1 cellular context compared by ENCODE assay signal in the genomic region with DNA sequence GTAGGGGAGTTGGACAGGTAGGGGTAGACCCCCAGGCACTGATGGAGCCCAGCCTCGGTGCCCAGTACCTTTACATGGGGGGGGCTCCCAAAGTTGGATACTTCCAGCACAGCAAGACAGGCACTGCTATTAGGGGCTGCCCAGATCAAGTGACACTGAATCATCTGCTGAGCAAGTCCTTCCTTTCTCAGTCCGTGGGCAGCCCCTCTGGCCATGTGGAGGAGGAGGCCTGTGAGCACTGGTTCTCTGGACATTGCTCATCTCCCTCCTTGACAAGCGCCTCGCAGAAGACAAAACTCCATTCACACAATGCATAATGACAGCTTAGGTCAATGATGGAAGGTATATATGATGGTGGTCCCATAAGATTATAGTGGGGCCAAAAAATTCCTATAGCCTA.
A peak's percentile ranks its signal among the peaks of the same experiment; 100 is the strongest.
TF ChIP-seq lines count a peak whose summit lies in the region.

No MANE protein-coding gene starts in this region.

TF ChIP-seq in HEK293, 187 proteins besides CTCF, POLR2A, EP300 and RAD21 (continued from another document):
- TF ChIP-seq, protein P1, sequence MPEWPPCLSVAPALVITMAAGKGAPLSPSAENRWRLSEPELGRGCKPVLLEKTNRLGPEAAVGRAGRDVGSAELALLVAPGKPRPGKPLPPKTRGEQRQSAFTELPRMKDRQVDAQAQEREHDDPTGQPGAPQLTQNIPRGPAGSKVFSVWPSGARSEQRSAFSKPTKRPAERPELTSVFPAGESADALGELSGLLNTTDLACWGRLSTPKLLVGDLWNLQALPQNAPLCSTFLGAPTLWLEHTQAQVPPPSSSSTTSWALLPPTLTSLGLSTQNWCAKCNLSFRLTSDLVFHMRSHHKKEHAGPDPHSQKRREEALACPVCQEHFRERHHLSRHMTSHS (tag by site-specific recombination; IDR thresholded peaks at IDR 0.05) = no peak
- TF ChIP-seq, protein P2, sequence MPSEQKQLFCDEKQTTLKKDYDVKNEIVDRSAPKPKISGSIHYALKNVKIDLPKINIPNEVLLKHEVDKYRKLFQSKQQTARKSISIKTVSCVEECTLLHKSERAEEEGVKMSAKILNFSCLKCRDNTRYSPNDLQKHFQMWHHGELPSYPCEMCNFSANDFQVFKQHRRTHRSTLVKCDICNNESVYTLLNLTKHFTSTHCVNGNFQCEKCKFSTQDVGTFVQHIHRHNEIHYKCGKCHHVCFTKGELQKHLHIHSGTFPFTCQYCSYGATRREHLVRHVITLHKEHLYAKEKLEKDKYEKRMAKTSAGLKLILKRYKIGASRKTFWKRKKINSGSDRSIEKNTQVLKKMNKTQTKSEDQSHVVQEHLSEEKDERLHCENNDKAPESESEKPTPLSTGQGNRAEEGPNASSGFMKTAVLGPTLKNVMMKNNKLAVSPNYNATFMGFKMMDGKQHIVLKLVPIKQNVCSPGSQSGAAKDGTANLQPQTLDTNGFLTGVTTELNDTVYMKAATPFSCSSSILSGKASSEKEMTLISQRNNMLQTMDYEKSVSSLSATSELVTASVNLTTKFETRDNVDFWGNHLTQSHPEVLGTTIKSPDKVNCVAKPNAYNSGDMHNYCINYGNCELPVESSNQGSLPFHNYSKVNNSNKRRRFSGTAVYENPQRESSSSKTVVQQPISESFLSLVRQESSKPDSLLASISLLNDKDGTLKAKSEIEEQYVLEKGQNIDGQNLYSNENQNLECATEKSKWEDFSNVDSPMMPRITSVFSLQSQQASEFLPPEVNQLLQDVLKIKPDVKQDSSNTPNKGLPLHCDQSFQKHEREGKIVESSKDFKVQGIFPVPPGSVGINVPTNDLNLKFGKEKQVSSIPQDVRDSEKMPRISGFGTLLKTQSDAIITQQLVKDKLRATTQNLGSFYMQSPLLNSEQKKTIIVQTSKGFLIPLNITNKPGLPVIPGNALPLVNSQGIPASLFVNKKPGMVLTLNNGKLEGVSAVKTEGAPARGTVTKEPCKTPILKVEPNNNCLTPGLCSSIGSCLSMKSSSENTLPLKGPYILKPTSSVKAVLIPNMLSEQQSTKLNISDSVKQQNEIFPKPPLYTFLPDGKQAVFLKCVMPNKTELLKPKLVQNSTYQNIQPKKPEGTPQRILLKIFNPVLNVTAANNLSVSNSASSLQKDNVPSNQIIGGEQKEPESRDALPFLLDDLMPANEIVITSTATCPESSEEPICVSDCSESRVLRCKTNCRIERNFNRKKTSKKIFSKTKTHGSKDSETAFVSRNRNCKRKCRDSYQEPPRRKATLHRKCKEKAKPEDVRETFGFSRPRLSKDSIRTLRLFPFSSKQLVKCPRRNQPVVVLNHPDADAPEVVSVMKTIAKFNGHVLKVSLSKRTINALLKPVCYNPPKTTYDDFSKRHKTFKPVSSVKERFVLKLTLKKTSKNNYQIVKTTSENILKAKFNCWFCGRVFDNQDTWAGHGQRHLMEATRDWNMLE (tag by site-specific recombination; conservative IDR thresholded peaks at IDR 0.05; ENCODE audit: low read depth) = no peak
- TF ChIP-seq SCRT2 (tag by site-specific recombination; IDR thresholded peaks at IDR 0.05) = 0 out of 2 replicates have a peak, but pooled peaks have one; percentile 3
- no peak for TF ChIP-seq ZSCAN16 (tag by site-specific recombination; IDR thresholded peaks at IDR 0.05)
- 0 out of 2 replicates have a peak, but pooled peaks have one; percentile 13 for TF ChIP-seq EGR2 (tag by site-specific recombination; IDR thresholded peaks at IDR 0.05; ENCODE audit: low read depth)
